28 cellular contexts compared by ENCODE assay signal in the genomic region with DNA sequence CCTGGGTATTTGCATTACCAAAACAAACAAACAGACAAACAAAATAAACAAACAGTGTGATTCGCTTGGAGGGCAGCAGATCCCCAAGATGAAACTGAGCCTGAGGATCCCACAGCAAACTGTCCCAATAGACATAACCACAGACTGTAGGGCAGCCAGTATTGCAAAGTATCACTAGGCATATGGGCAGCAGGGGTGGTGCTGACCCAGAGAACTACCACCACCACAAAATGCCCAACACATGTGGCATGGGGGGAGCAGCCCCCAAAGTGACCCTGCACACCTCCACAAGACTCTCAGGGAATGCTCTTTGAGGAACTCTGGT.
"Had no signal": no experiment of that assay in that cellular context is flagged by ENCODE, and none has a peak within 500 bp of the region (broad histone marks: within the 10 kb centered on the region; RNA-seq: fewer than 3 reads in every experiment).

No MANE protein-coding gene starts in this region.

- ATAC-seq: left colon; left lung; lower lobe of right lung; natural killer cell; psoas muscle; right lobe of liver; stimulated activated effector memory CD8-positive, alpha-beta T cell treated with anti-CD3 and anti-CD28 coated beads, Interleukin-12 subunit alpha, Interleukin-12 subunit beta, amount 100 ng/mL, for 72 hours; upper lobe of right lung had no signal

- H3K27ac ChIP-seq: left lung, lower lobe of right lung, parathyroid adenoma, psoas muscle, right lobe of liver, skin epidermis, suprapubic skin, thoracic aorta, tibial artery, upper lobe of right lung had no signal

- H3K27me3 ChIP-seq: left lung, right lobe of liver, suprapubic skin, upper lobe of right lung had no signal

- H3K27me3 Mint-ChIP-seq: naive B cell; stimulated activated naive CD8-positive, alpha-beta T cell treated with anti-CD3 and anti-CD28 coated beads, Interleukin-15, Interleukin-2, amounts not matched to agents 100 ng/mL and 50 ng/mL, for 24 hours had no signal

- H3K27ac Mint-ChIP-seq: immature natural killer cell; naive B cell; natural killer cell; stimulated activated effector memory CD8-positive, alpha-beta T cell treated with anti-CD3 and anti-CD28 coated beads, Interleukin-12 subunit alpha, Interleukin-12 subunit beta, amount 100 ng/mL, for 72 hours; stimulated activated naive CD8-positive, alpha-beta T cell treated with anti-CD3 and anti-CD28 coated beads, Interleukin-15, Interleukin-2, amounts not matched to agents 100 ng/mL and 50 ng/mL, for 24 hours had no signal

- H2AFZ ChIP-seq: parathyroid adenoma had no signal

- H3K9me3 ChIP-seq: lower lobe of right lung, suprapubic skin, thoracic aorta, tibial artery, upper lobe of right lung had no signal

- H3K36me3 ChIP-seq: left lung, lower lobe of right lung, right lobe of liver, suprapubic skin, thoracic aorta, tibial artery, upper lobe of right lung had no signal

- H3K79me2 ChIP-seq: parathyroid adenoma had no signal

- H3K4me3 Mint-ChIP-seq: immature natural killer cell; naive B cell; natural killer cell; stimulated activated effector memory CD8-positive, alpha-beta T cell treated with anti-CD3 and anti-CD28 coated beads, Interleukin-12 subunit alpha, Interleukin-12 subunit beta, amount 100 ng/mL, for 72 hours; stimulated activated naive CD8-positive, alpha-beta T cell treated with anti-CD3 and anti-CD28 coated beads, Interleukin-15, Interleukin-2, amounts not matched to agents 100 ng/mL and 50 ng/mL, for 24 hours had no signal

- H3K4me3 ChIP-seq: left lung, lower lobe of right lung, psoas muscle, right lobe of liver, skin epidermis, suprapubic skin, thoracic aorta, tibial artery, upper lobe of right lung had no signal

- H3K9ac ChIP-seq: parathyroid adenoma had no signal

- H3K4me1 Mint-ChIP-seq: immature natural killer cell; naive B cell; natural killer cell; stimulated activated effector memory CD8-positive, alpha-beta T cell treated with anti-CD3 and anti-CD28 coated beads, Interleukin-12 subunit alpha, Interleukin-12 subunit beta, amount 100 ng/mL, for 72 hours had no signal

- H3K36me3 Mint-ChIP-seq: stimulated activated effector memory CD8-positive, alpha-beta T cell treated with anti-CD3 and anti-CD28 coated beads, Interleukin-12 subunit alpha, Interleukin-12 subunit beta, amount 100 ng/mL, for 72 hours had no signal

- DNase-seq: hypothalamus; immature natural killer cell; kidney; left colon; left lung; lower lobe of right lung; mammary epithelial cell; mesenchymal stem cell; naive B cell; natural killer cell; nephron progenitor cell; nucleus accumbens; psoas muscle; right lobe of liver; stimulated activated CD4-positive, alpha-beta T cell treated with anti-CD3 and anti-CD28 coated beads, Interleukin-12 subunit alpha, Interleukin-12 subunit beta, amount 100 ng/mL, for 4 hours; stimulated activated CD4-positive, alpha-beta T cell treated with anti-CD3 and anti-CD28 coated beads, Interleukin-15, amount 100 ng/mL, for 24 hours; stimulated activated CD4-positive, alpha-beta T cell treated with anti-CD3 and anti-CD28 coated beads, Interleukin-2, amount 100 ng/mL, for 24 hours; stimulated activated CD4-positive, alpha-beta T cell treated with anti-CD3 and anti-CD28 coated beads, Interleukin-4, amount 100 ng/mL, for 24 hours; stimulated activated naive CD4-positive, alpha-beta T cell; tibial artery; trophoblast cell; upper lobe of right lung had no signal

- H3K4me1 ChIP-seq: left lung, lower lobe of right lung, parathyroid adenoma, psoas muscle, right lobe of liver, suprapubic skin, tibial artery, upper lobe of right lung had no signal
